1 cellular context compared by ENCODE assay signal in genomic region chr2:31254237-31255203, GRCh38.
TF ChIP-seq lines count a peak whose summit lies in the region.

No MANE protein-coding gene starts in this region.

TF ChIP-seq in GM12878, 131 proteins besides CTCF, POLR2A, EP300 and RAD21:
- TF ChIP-seq ZBTB40 (IDR thresholded peaks at IDR 0.05; ENCODE audit: borderline replicate concordance) (no peak), ZNF274 (IDR thresholded peaks at IDR 0.05; ENCODE audit: insufficient read depth, insufficient read length) (no peak)
